ENCODE assay signal across 8 cellular contexts in the genomic region with DNA sequence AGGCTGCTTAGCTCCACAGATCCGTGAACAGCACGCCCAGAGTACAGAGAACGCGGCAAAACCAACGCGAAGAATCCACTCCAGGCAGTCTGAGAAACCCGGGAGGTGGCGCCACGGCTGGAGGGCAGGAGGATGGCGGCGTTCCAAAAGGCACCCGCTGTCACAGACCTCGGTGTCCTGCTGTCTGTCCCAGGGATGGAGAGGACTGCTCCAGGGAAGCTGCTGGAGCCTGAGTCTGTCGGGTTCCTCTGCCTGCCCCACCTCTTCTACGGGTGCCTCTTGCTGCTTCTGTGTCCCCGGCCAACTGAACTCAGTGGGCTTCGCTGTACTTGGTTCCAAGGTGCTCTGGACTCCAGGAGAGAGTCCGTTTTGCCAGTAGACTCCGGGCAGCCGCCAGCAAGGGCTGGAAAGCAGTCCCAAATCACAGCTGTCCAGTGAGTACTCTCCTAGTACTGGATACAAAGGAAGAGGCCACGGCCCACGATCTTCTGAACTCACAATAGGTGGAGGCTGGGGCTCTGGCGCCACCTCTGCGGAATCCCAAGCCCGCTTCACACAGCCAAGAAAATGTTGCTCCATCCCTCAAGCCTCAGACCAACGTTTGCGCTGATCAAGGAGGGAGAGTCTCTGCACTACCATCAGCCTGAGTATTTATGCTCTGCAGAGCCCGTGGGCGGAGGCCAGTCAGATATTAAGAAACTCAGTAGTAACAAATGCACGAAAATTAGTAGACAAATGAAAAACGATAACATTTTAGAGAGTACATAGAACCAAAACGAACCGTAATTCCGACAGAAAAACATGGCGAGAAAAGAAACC. TPM values are rescaled to one million over a fixed set of nuclear protein-coding genes. Genes with fewer than 3 reads are reported as not detected.
DNase-seq lines count a peak whose midpoint lies in the region; ATAC-seq and TF ChIP-seq lines count a peak whose summit lies in the region.

No MANE protein-coding gene starts in this region.

- peak overlapping the region; percentile 96 for H3K27ac ChIP-seq in KOPT-K1 (ENCODE audit: low read depth, low read length, poor library complexity, severe bottlenecking)

- H3K27me3 Mint-ChIP-seq in glutamatergic neuron (ENCODE audit: unreplicated experiment), result peaks cover 49% of the 10 kb centered on the region
- H3K27me3 Mint-ChIP-seq in progenitor cell of endocrine pancreas, result peaks cover 87% of the 10 kb centered on the region

- peaks cover 8% of the 10 kb centered on the region for H3K4me1 Mint-ChIP-seq in glutamatergic neuron (ENCODE audit: low read depth, unreplicated experiment)
- H3K4me1 Mint-ChIP-seq in progenitor cell of endocrine pancreas (ENCODE audit: low read depth), result peaks cover 11% of the 10 kb centered on the region

- H3K9me3 ChIP-seq in KOPT-K1 (ENCODE audit: insufficient read depth, low read length, poor library complexity, severe bottlenecking), result no peaks in the 10 kb centered on the region

- DNase-seq in RPMI8226, result peak; percentile 88
- peak; percentile 30 to 65 (median 60) for DNase-seq in activated naive CD4-positive, alpha-beta T cell (lab: John Stamatoyannopoulos, UW)
- peak; percentile 70 for DNase-seq in glutamatergic neuron
- DNase-seq in progenitor cell of endocrine pancreas (ENCODE audit: low spot score, unreplicated experiment), result no peak
- no peak for DNase-seq in globus pallidus (ENCODE audit: low spot score)

- TF ChIP-seq CTCF in GM12872 (IDR thresholded peaks at IDR 0.05; ENCODE audit: insufficient read depth, low read depth, low read length) (peak; percentile 45), glutamatergic neuron (IDR thresholded peaks at IDR 0.05; ENCODE audit: partially characterized antibody, unreplicated experiment) (no peak), progenitor cell of endocrine pancreas (IDR thresholded peaks at IDR 0.05; ENCODE audit: unreplicated experiment) (peak; percentile 29)

- H3K36me3 Mint-ChIP-seq in glutamatergic neuron (ENCODE audit: unreplicated experiment) (no peaks in the 10 kb centered on the region), progenitor cell of endocrine pancreas (ENCODE audit: insufficient read depth) (no peaks in the 10 kb centered on the region)

- ATAC-seq in GM21526 (IDR thresholded peaks at IDR 0.05; ENCODE audit: low FRiP score, unreplicated experiment), result no peak

- H3K9me3 Mint-ChIP-seq in glutamatergic neuron (ENCODE audit: unreplicated experiment), result peaks cover 18% of the 10 kb centered on the region
- no peaks in the 10 kb centered on the region for H3K9me3 Mint-ChIP-seq in progenitor cell of endocrine pancreas (ENCODE audit: low read depth)

- no peaks in the 10 kb centered on the region for H3K36me3 ChIP-seq in KOPT-K1 (ENCODE audit: insufficient read depth, low read length)

- H3K27ac Mint-ChIP-seq in glutamatergic neuron (ENCODE audit: unreplicated experiment) (peak overlapping the region; percentile 7), progenitor cell of endocrine pancreas (peak overlapping the region; percentile 19)

- peak overlapping the region; percentile 84 for H3K4me3 Mint-ChIP-seq in glutamatergic neuron (ENCODE audit: unreplicated experiment)
- H3K4me3 Mint-ChIP-seq in progenitor cell of endocrine pancreas (ENCODE audit: low read depth), result peak overlapping the region; percentile 71

RNA-seq across cellular contexts. Expression of a gene that starts 0.4 kb away (rescaled TPM):
- total RNA-seq in glutamatergic neuron (ENCODE audit: unreplicated experiment), result 1.6 TPM
- 0.87 and 0.93 TPM in 2 replicates for total RNA-seq in progenitor cell of endocrine pancreas

Comparison
In these comparisons a context has a peak if more than half of its experiments do, and no peak if none do; other contexts are left out.
1. DNase-seq: peak in RPMI8226 (single experiment), activated naive CD4-positive, alpha-beta T cell (4 of 4) and glutamatergic neuron (single experiment); none in progenitor cell of endocrine pancreas (single experiment) and globus pallidus (single experiment).